In the genomic region with DNA sequence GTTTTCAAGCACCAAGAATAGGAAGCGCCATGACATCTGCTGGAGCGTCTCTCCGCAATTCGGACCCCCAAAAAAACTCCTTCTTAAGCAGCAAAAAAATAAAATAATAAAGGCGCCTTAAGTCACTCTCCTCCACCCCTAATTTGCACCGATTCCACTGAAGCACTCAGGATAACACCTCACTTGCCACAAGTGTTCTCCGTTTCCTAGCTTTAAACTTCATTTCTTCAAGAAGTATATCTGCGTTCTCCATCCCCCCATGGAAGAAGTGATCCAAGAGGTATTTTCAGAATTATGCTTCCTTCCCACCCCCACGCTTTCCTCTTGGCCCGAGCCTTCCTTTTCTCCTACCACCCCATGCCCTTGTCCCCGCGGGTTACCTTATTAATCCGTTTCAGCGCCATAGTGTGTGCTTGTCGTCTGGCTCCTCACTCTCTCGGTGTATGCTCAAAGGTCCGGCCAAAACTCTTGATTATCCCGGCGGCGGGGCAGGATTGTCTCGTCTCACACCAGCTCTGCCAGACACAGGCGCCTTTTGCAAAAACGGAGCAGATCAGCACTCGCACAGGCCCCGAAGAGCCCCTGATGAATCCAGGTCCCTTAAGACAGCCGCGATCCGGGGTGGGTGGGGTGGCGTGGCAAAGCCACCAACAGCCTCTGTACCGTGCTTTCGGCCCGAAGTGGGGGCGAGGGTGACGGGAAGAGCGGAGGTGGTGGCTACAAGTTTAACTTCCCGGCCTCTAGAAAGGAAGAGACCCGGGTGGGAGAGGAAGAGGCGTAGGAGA, we compare ENCODE assay signal across 8 cellular contexts. TPM values are rescaled to one million over a fixed set of nuclear protein-coding genes. Genes with fewer than 3 reads are reported as not detected.
DNase-seq lines count a peak whose midpoint lies in the region; ATAC-seq and TF ChIP-seq lines count a peak whose summit lies in the region.

No MANE protein-coding gene starts in this region.

- H3K9ac ChIP-seq in SK-N-SH (peak overlapping the region; percentile 100), iPS-20b (ENCODE audit: low read depth, low read length) (peak overlapping the region; percentile 99)

- H3K9me3 ChIP-seq in SK-N-SH (no peaks in the 10 kb centered on the region), WERI-Rb-1 (ENCODE audit: severe bottlenecking) (no peaks in the 10 kb centered on the region), iPS-20b (ENCODE audit: insufficient read depth, low read depth, low read length) (no peaks in the 10 kb centered on the region), testis (no peaks in the 10 kb centered on the region)

- H3K9me2 ChIP-seq in SK-N-SH, result no peaks in the 10 kb centered on the region

- TF ChIP-seq RAD21 in SK-N-SH (IDR thresholded peaks at IDR 0.05; ENCODE audit: low read length), result no peak

- TF ChIP-seq CTCF in SK-N-SH (IDR thresholded peaks at IDR 0.05), result no peak
- TF ChIP-seq CTCF in WERI-Rb-1 (IDR thresholded peaks at IDR 0.05; ENCODE audit: low read depth, low read length), result no peak
- TF ChIP-seq CTCF in testis (IDR thresholded peaks at IDR 0.05), result no peak

- H3K4me1 ChIP-seq in SK-N-SH (ENCODE audit: control insufficient read depth in 1 of 2, insufficient read depth in 2 of 2, low read depth in 1 of 2, low read length in 1 of 2) (peaks cover 17 to 25% of the 10 kb centered on the region in 2 experiments; a peak in 3 of 4 replicates), iPS-20b (ENCODE audit: insufficient read depth, low read length) (peaks cover 41% of the 10 kb centered on the region; the same call in 1 of the 2 replicates), testis (peaks cover 31% of the 10 kb centered on the region)

- under 1% methylated on average over 38 of the region's 38 CpGs for WGBS in SK-N-SH (ENCODE audit: low lambda C conversion rate)
- WGBS in testis, 2 donors, result 1% methylated on average over 37 to 38 of the region's 38 CpGs

- no peak for TF ChIP-seq POLR2A in testis (IDR thresholded peaks at IDR 0.05)

- DNase-seq in SK-N-SH (no peak), WERI-Rb-1 (no peak), testis (no peak), NCI-H2196 (lab: John Stamatoyannopoulos, UW; ENCODE audit: unreplicated experiment) (no peak), NCI-H226 (no peak), NCI-H2171 (lab: John Stamatoyannopoulos, UW) (no peak)

- peaks cover 53% of the 10 kb centered on the region for H4K20me1 ChIP-seq in SK-N-SH (ENCODE audit: insufficient read depth)

- POLR2A ChIA-PET in SK-N-SH (lab: Yijun Ruan, JAX), result interaction anchor here (0.8 to 4.4 kb wide), 9 partner anchors 10 to 396 kb away, joined by 3 to 85 read pairs (median 4); a partner anchor contains a TSS

- H3K4me3 ChIP-seq in SK-N-SH (ENCODE audit: low read depth in 2 of 2, low read length in 1 of 2) (peak overlapping the region; percentile 84 to 92), WERI-Rb-1 (ENCODE audit: low read depth, low read length) (peak overlapping the region; percentile 77), iPS-20b (ENCODE audit: low read length) (peak overlapping the region; percentile 86), testis (peak overlapping the region; percentile 96 to 99)

- no peak for TF ChIP-seq EP300 in SK-N-SH (IDR thresholded peaks at IDR 0.05; ENCODE audit: borderline replicate concordance in 1 of 2, low read depth in 1 of 2, low read length in 1 of 2)

- H3K27ac ChIP-seq in SK-N-SH (ENCODE audit: low read depth in 2 of 2, low read length in 1 of 2), result peak overlapping the region; percentile 100
- peak overlapping the region; percentile 100 for H3K27ac ChIP-seq in WERI-Rb-1
- H3K27ac ChIP-seq in iPS-20b (ENCODE audit: low read length), result peak overlapping the region; percentile 98
- H3K27ac ChIP-seq in testis, result peak overlapping the region; percentile 100

- no peak for ATAC-seq in SK-N-SH treated with all-trans-retinoic acid at 6 μM for 48 hours

- H3K36me3 ChIP-seq in SK-N-SH (replicated peaks in 1 of 2; ENCODE audit: control insufficient read depth in 1 of 2, insufficient read depth in 2 of 2, low read length in 1 of 2) (peaks cover 25 to 34% of the 10 kb centered on the region in 2 experiments), WERI-Rb-1 (peaks cover 62% of the 10 kb centered on the region), iPS-20b (ENCODE audit: insufficient read depth, low read depth, low read length) (peaks cover 37% of the 10 kb centered on the region), testis (ENCODE audit: low read depth, missing control alignments) (no peaks in the 10 kb centered on the region)

- H3K27me3 ChIP-seq in SK-N-SH (ENCODE audit: insufficient read depth), result no peaks in the 10 kb centered on the region
- H3K27me3 ChIP-seq in WERI-Rb-1 (ENCODE audit: insufficient read depth, low read depth, severe bottlenecking), result no peaks in the 10 kb centered on the region
- H3K27me3 ChIP-seq in iPS-20b (ENCODE audit: insufficient read depth, low read length), result no peaks in the 10 kb centered on the region
- H3K27me3 ChIP-seq in testis, result no peaks in the 10 kb centered on the region

- CTCF ChIA-PET in SK-N-SH (lab: Yijun Ruan, JAX), result interaction anchor here (1.4 kb wide), 1 partner anchor 10 kb away, joined by 4 read pairs; no protein-coding TSS in a partner anchor

- no peak overlapping the region for H2AFZ ChIP-seq in SK-N-SH (ENCODE audit: low read depth)

- H3K4me2 ChIP-seq in SK-N-SH, result peak overlapping the region; percentile 95

- intact Hi-C loops in testis (cut with DNase I; ENCODE audit: low total_unique reads), result loop anchor here (5.0 kb wide), 1 partner anchor 41 kb away; a partner anchor contains a TSS

- peaks cover 35% of the 10 kb centered on the region for H3F3A ChIP-seq in SK-N-SH (replicated peaks; ENCODE audit: insufficient read depth)

- peaks cover 76% of the 10 kb centered on the region for H3K79me2 ChIP-seq in SK-N-SH (ENCODE audit: insufficient read depth)

TF ChIP-seq in SK-N-SH, 30 proteins besides CTCF, POLR2A, EP300 and RAD21 (continues in another document):
- TF ChIP-seq YY1 (IDR thresholded peaks at IDR 0.05; ENCODE audit: low read depth), result no peak
- TF ChIP-seq, protein P1, sequence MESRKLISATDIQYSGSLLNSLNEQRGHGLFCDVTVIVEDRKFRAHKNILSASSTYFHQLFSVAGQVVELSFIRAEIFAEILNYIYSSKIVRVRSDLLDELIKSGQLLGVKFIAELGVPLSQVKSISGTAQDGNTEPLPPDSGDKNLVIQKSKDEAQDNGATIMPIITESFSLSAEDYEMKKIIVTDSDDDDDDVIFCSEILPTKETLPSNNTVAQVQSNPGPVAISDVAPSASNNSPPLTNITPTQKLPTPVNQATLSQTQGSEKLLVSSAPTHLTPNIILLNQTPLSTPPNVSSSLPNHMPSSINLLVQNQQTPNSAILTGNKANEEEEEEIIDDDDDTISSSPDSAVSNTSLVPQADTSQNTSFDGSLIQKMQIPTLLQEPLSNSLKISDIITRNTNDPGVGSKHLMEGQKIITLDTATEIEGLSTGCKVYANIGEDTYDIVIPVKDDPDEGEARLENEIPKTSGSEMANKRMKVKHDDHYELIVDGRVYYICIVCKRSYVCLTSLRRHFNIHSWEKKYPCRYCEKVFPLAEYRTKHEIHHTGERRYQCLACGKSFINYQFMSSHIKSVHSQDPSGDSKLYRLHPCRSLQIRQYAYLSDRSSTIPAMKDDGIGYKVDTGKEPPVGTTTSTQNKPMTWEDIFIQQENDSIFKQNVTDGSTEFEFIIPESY (IDR thresholded peaks at IDR 0.05; ENCODE audit: borderline replicate concordance, low read depth), result no peak
- TF ChIP-seq, protein P2, sequence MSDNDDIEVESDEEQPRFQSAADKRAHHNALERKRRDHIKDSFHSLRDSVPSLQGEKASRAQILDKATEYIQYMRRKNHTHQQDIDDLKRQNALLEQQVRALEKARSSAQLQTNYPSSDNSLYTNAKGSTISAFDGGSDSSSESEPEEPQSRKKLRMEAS (IDR thresholded peaks at IDR 0.05; ENCODE audit: low read depth), result no peak
- no peak for TF ChIP-seq TAF1 (IDR thresholded peaks at IDR 0.05; ENCODE audit: borderline replicate concordance, low read depth, low read length)
- TF ChIP-seq EZH2phosphoT487 (IDR thresholded peaks at IDR 0.05; ENCODE audit: borderline replicate concordance, low read depth), result no peak

TF ChIP-seq in SK-N-SH treated with all-trans-retinoic acid at 6 μM for 48 hours, 23 proteins besides CTCF, POLR2A, EP300 and RAD21 (continues in another document):
- TF ChIP-seq CSDC2 (CRISPR knock-in tag; IDR thresholded peaks at IDR 0.05) (no peak), TOX (CRISPR knock-in tag; IDR thresholded peaks at IDR 0.05; ENCODE audit: borderline replicate concordance) (no peak), ZNF565 (CRISPR knock-in tag; conservative IDR thresholded peaks at IDR 0.05; ENCODE audit: low read depth) (no peak), ZNF70 (CRISPR knock-in tag; IDR thresholded peaks at IDR 0.05) (no peak), SNAI2 (CRISPR knock-in tag; IDR thresholded peaks at IDR 0.05) (no peak), ZNF8 (CRISPR knock-in tag; IDR thresholded peaks at IDR 0.05) (no peak), ZC3H10 (CRISPR knock-in tag; IDR thresholded peaks at IDR 0.05) (no peak), ESRRG (CRISPR knock-in tag; IDR thresholded peaks at IDR 0.05) (no peak), GLIS3 (CRISPR knock-in tag; IDR thresholded peaks at IDR 0.05) (no peak), RARB (CRISPR knock-in tag; IDR thresholded peaks at IDR 0.05) (no peak), BACH2 (CRISPR knock-in tag; IDR thresholded peaks at IDR 0.05; ENCODE audit: borderline replicate concordance) (no peak)
- TF ChIP-seq, protein P3, sequence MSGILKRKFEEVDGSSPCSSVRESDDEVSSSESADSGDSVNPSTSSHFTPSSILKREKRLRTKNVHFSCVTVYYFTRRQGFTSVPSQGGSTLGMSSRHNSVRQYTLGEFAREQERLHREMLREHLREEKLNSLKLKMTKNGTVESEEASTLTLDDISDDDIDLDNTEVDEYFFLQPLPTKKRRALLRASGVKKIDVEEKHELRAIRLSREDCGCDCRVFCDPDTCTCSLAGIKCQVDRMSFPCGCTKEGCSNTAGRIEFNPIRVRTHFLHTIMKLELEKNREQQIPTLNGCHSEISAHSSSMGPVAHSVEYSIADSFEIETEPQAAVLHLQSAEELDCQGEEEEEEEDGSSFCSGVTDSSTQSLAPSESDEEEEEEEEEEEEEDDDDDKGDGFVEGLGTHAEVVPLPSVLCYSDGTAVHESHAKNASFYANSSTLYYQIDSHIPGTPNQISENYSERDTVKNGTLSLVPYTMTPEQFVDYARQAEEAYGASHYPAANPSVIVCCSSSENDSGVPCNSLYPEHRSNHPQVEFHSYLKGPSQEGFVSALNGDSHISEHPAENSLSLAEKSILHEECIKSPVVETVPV (CRISPR knock-in tag; IDR thresholded peaks at IDR 0.05), result no peak

RNA-seq across cellular contexts. Expression of a gene that starts 1.1 kb away (rescaled TPM):
- polyA plus RNA-seq in SK-N-SH (2012; rRNA removed) (199 and 216 TPM in 2 replicates), testis (ENCODE audit: insufficient read depth, low read depth, low replicate concordance) (286 TPM)
- 218 and 251 TPM in 2 replicates for polyA plus RNA-seq in SK-N-SH (2012; cell fraction: cytosol; rRNA removed)
- 216 and 236 TPM in 2 replicates for polyA plus RNA-seq in SK-N-SH (2012; cell fraction: nucleus; rRNA removed)
- total RNA-seq in testis, result 100 to 1,000 TPM; 357 to 363 TPM

RNA-seq across cellular contexts. Expression of a gene that starts 42.5 kb away (rescaled TPM):
- polyA plus RNA-seq in SK-N-SH (2012; rRNA removed), result 21.4 and 23.1 TPM in 2 replicates
- polyA plus RNA-seq in SK-N-SH (2012; cell fraction: cytosol; rRNA removed), result 29.7 and 39.9 TPM in 2 replicates
- 3.7 and 5.9 TPM in 2 replicates for polyA plus RNA-seq in SK-N-SH (2012; cell fraction: nucleus; rRNA removed)
- total RNA-seq in testis, result 10 to 100 TPM in 1 of 2 donors, 1 to 10 TPM in 1; 8.4 to 10.3 TPM
- 19.4 TPM for polyA plus RNA-seq in testis (ENCODE audit: insufficient read depth, low read depth, low replicate concordance)
